Comparison of ENCODE assay signal across 8 cellular contexts in genomic region chr3:4866841-4867240, GRCh38.
DNase-seq lines count a peak whose midpoint lies in the region; ATAC-seq and TF ChIP-seq lines count a peak whose summit lies in the region.

No MANE protein-coding gene starts in this region.

- peak in 2 of 8 donors; percentile 1 to 11 for ATAC-seq in heart right ventricle
- ATAC-seq in left ventricle myocardium superior: no peak
- no peak for ATAC-seq in GM18502 (IDR thresholded peaks at IDR 0.05; ENCODE audit: poor library complexity, unreplicated experiment)

- CTCF ChIA-PET in RWPE1 (lab: Yijun Ruan, JAX): interaction anchor here (0.5 to 0.6 kb wide), 4 partner anchors 16 to 255 kb away, joined by 3 to 4 read pairs (median 4); no protein-coding TSS in a partner anchor

- peaks cover 18% of the 10 kb centered on the region for H3K4me1 Mint-ChIP-seq in type B pancreatic cell (ENCODE audit: unreplicated experiment)

- H3K27ac ChIP-seq in heart right ventricle (peak overlapping the region; percentile 93 to 100 (median 98)), RWPE1 (no peak overlapping the region)

- H3K9me3 ChIP-seq in heart right ventricle: peaks cover 0 to 11% (median 2%) of the 10 kb centered on the region in 11 donors

- intact Hi-C loops in heart right ventricle (cut with DNase I): no loop called here
- intact Hi-C loops in left ventricle myocardium superior (cut with micrococcal nuclease): no loop called here

- H3K4me3 Mint-ChIP-seq in type B pancreatic cell: peak overlapping the region; percentile 66

- peak in 1 of 2 donors; percentile 19 for DNase-seq in heart right ventricle
- DNase-seq in left ventricle myocardium superior: no peak
- peak; percentile 23 for DNase-seq in astrocyte of the hippocampus (ENCODE audit: low read depth, low spot score)
- DNase-seq in left kidney (ENCODE audit: low read depth, low spot score): peak; percentile 15
- DNase-seq in type B pancreatic cell (ENCODE audit: extremely low spot score, unreplicated experiment): no peak
- DNase-seq in RWPE1 (ENCODE audit: low spot score): no peak
- no peak for DNase-seq in SHP77 (lab: John Stamatoyannopoulos, UW)

- peaks cover 0 to 42% (median 27%) of the 10 kb centered on the region in 9 donors for H3K4me1 ChIP-seq in heart right ventricle

- peaks cover 0 to 4% (median 0%) of the 10 kb centered on the region in 9 donors for H3K36me3 ChIP-seq in heart right ventricle

- no peaks in the 10 kb centered on the region for H3K27me3 Mint-ChIP-seq in type B pancreatic cell

- no peaks in the 10 kb centered on the region for H3K9me3 Mint-ChIP-seq in type B pancreatic cell

- no peak overlapping the region for H3K27ac Mint-ChIP-seq in type B pancreatic cell

- no peaks in the 10 kb centered on the region for H3K36me3 Mint-ChIP-seq in type B pancreatic cell

- WGBS in heart right ventricle, 2 donors: 36 to 57% methylated on average over 6 of the region's 6 CpGs

- POLR2A ChIA-PET in RWPE1 (lab: Yijun Ruan, JAX; ENCODE audit: low non-redundant PET): no interaction called here

- peak overlapping the region in 6 of 10 donors; percentile 48 to 57 (median 56) for H3K4me3 ChIP-seq in heart right ventricle

- TF ChIP-seq CTCF in heart right ventricle (IDR thresholded peaks at IDR 0.05) (no peak), type B pancreatic cell (conservative IDR thresholded peaks at IDR 0.05) (no peak), RWPE1 (conservative IDR thresholded peaks at IDR 0.05; ENCODE audit: low read depth) (no peak)

- H3K27me3 ChIP-seq in heart right ventricle: no peaks in the 10 kb centered on the region

Comparison
In these comparisons a context has a peak if more than half of its experiments do, and no peak if none do; other contexts are left out.
1. DNase-seq: peak in astrocyte of the hippocampus (single experiment) and left kidney (single experiment); none in left ventricle myocardium superior (single experiment), type B pancreatic cell (single experiment), RWPE1 (single experiment) and SHP77 (0 of 2).